16 cellular contexts compared by ENCODE assay signal in the genomic region with DNA sequence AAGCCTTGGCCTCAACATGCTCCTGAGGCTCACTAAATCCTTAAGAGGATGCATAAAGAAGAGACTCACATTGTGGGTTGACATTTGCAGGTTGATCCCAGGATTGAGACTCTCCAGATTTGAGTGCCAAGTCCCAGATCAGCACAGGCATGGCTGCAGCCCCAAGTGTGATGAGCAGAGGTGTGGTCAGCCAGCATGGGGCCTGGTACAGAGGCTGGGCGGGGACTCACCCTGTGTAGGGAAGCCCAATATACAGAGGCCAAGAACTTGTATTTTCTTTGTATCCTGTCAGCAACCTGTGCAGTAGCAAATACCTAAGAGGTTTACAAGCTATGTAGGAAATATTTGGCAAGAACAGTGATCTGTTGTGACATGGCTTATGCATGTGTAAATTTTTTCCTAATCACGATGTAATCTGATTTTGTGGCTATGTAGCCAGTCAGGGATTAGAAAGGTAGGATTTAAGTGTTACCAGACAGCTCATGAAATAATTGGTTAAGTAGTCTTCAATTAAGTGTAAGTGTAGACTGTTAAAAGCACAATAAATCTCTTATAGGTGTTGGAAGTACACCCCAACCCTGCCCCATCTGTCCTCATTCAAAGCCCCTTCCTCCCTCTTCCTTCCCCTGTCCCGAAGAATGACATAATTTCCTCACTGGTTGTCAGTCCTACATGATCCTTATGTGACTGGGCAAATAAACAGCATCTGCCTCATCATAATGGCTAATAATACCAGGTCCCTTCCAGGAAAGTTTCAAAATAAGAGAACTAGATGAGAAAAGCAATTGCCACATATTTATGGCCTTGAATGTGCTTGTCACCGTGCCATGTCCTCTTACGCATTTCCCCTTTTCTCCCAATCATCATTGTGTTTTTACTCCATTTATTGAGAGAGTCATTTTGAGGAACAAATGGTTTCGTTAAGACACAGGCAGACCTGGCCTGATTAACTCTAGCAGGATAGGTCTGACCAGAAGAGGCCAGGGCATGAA.
DNase-seq lines count a peak whose midpoint lies in the region; ATAC-seq, FAIRE-seq and TF ChIP-seq lines count a peak whose summit lies in the region.
"Had no signal": no experiment of that assay in that cellular context is flagged by ENCODE, and none has a peak within 500 bp of the region (broad histone marks: within the 10 kb centered on the region; RNA-seq: fewer than 3 reads in every experiment).

No MANE protein-coding gene starts in this region.

- H3K9me3 Mint-ChIP-seq in CD4-positive, alpha-beta memory T cell = peaks cover 0 to 7% (median 2%) of the 10 kb centered on the region in 8 donors

- FAIRE-seq in D721Med (lab: Jason Lieb, UNC) = peak; percentile 100

- POLR2A ChIA-PET in CD4-positive, alpha-beta memory T cell (lab: Charles Lee; ENCODE audit: partially characterized antibody) = no interaction called here

- no peaks in the 10 kb centered on the region for H3K4me1 Mint-ChIP-seq in CD4-positive, alpha-beta memory T cell
- H3K4me1 Mint-ChIP-seq: activated CD4-positive, alpha-beta memory T cell treated with anti-CD3 and anti-CD28 coated beads, Interleukin-2, amount 10 ng/mL, durations not matched to agents 7 days and 5 days; immature natural killer cell; nephron progenitor cell had no signal

- H3K36me3 Mint-ChIP-seq in CD4-positive, alpha-beta memory T cell = no peaks in the 10 kb centered on the region
- H3K36me3 Mint-ChIP-seq: immature natural killer cell had no signal

- H3K27ac ChIP-seq in CD4-positive, alpha-beta memory T cell (ENCODE audit: low read depth, low read length) = no peak overlapping the region

- H3K4me3 ChIP-seq in fibroblast of the aortic adventitia (ENCODE audit: low read depth, low read length) = no peak overlapping the region
- H3K4me3 ChIP-seq in CD4-positive, alpha-beta memory T cell (ENCODE audit: low read length in 2 of 2) = no peak overlapping the region

- H3K4me3 Mint-ChIP-seq in CD4-positive, alpha-beta memory T cell = no peak overlapping the region
- H3K4me3 Mint-ChIP-seq: activated CD4-positive, alpha-beta memory T cell treated with anti-CD3 and anti-CD28 coated beads, Interleukin-2, amount 10 ng/mL, durations not matched to agents 7 days and 5 days; immature natural killer cell; nephron progenitor cell had no signal

- TF ChIP-seq CTCF in D721Med (IDR thresholded peaks at IDR 0.05; ENCODE audit: insufficient read depth, missing control alignments) (no peak), fibroblast of the aortic adventitia (IDR thresholded peaks at IDR 0.05; ENCODE audit: insufficient read depth, low read length) (no peak), omental fat pad (IDR thresholded peaks at IDR 0.05) (no peak), GM20000 (IDR thresholded peaks at IDR 0.05; ENCODE audit: extremely low read depth, missing control alignments) (no peak)

- H3K9me3 ChIP-seq in CD4-positive, alpha-beta memory T cell (ENCODE audit: control insufficient read depth in 1 of 2, low read length in 2 of 2) = no peaks in the 10 kb centered on the region

- peak; percentile 79 for ATAC-seq in omental fat pad (ENCODE audit: low FRiP score)

- H3K27me3 Mint-ChIP-seq in CD4-positive, alpha-beta memory T cell = peaks cover 0 to 1% of the 10 kb centered on the region in 2 donors
- H3K27me3 Mint-ChIP-seq: activated CD4-positive, alpha-beta memory T cell treated with anti-CD3 and anti-CD28 coated beads, Interleukin-2, amount 10 ng/mL, durations not matched to agents 7 days and 5 days had no signal

- no peak for DNase-seq in D721Med (ENCODE audit: insufficient read length, low spot score)
- peak; percentile 54 for DNase-seq in OCI-M1 (lab: John Stamatoyannopoulos, UW)
- DNase-seq in fibroblast of the aortic adventitia (ENCODE audit: low read depth) = peak; percentile 28
- DNase-seq in omental fat pad (ENCODE audit: low spot score) = no peak
- DNase-seq in GM20000 (ENCODE audit: low spot score) = no peak
- DNase-seq in CD4-positive, alpha-beta memory T cell = no peak
- no peak for DNase-seq in cerebellar nuclear complex (lab: John Stamatoyannopoulos, UW)
- DNase-seq in H4 (ENCODE audit: low spot score) = no peak
- DNase-seq: activated CD4-positive, alpha-beta memory T cell treated with anti-CD3 and anti-CD28 coated beads, Interleukin-2, amount 10 ng/mL, durations not matched to agents 7 days and 5 days; activated gamma-delta T cell treated with Interleukin-2 at 50 U/mL for 16 hours; erythroblast; HCEC 1CT; immature natural killer cell; NCI-H187 treated with DMSO at 0.1 percent for 48 hours; nephron progenitor cell; T-helper 1 cell had no signal

- no peaks in the 10 kb centered on the region for H3K4me1 ChIP-seq in CD4-positive, alpha-beta memory T cell (ENCODE audit: insufficient read depth, low read length)

- intact Hi-C loops in CD4-positive, alpha-beta memory T cell (cut with micrococcal nuclease) = no loop called here

- CTCF ChIA-PET in CD4-positive, alpha-beta memory T cell (lab: Charles Lee; ENCODE audit: partially characterized antibody) = no interaction called here

- H3K36me3 ChIP-seq in CD4-positive, alpha-beta memory T cell (ENCODE audit: insufficient read depth, low read length) = no peaks in the 10 kb centered on the region

- no peaks in the 10 kb centered on the region for H3K27me3 ChIP-seq in CD4-positive, alpha-beta memory T cell (ENCODE audit: insufficient read depth, low read length)

- no peak overlapping the region for H3K27ac Mint-ChIP-seq in CD4-positive, alpha-beta memory T cell
- H3K27ac Mint-ChIP-seq: activated CD4-positive, alpha-beta memory T cell treated with anti-CD3 and anti-CD28 coated beads, Interleukin-2, amount 10 ng/mL, durations not matched to agents 7 days and 5 days; immature natural killer cell; nephron progenitor cell had no signal

Comparison
In these comparisons a context has a peak if more than half of its experiments do, and no peak if none do; other contexts are left out.
1. DNase-seq: peak in OCI-M1 (single experiment) and fibroblast of the aortic adventitia (single experiment); none in D721Med (single experiment), omental fat pad (single experiment), GM20000 (single experiment), CD4-positive, alpha-beta memory T cell (0 of 5), cerebellar nuclear complex (0 of 2) and H4 (single experiment).